17 cellular contexts compared by ENCODE assay signal in genomic region chr4:1764670-1765069, GRCh38. TPM values are rescaled to one million over a fixed set of nuclear protein-coding genes. Genes with fewer than 3 reads are reported as not detected.
DNase-seq lines count a peak whose midpoint lies in the region; ATAC-seq, FAIRE-seq and TF ChIP-seq lines count a peak whose summit lies in the region.
"Had no signal": no experiment of that assay in that cellular context is flagged by ENCODE, and none has a peak within 500 bp of the region (broad histone marks: within the 10 kb centered on the region; RNA-seq: fewer than 3 reads in every experiment).

No MANE protein-coding gene starts in this region.

- H3K4me1 ChIP-seq in SK-N-SH (ENCODE audit: control insufficient read depth in 1 of 2, insufficient read depth in 2 of 2, low read depth in 1 of 2, low read length in 1 of 2) (peaks cover 0 to 12% of the 10 kb centered on the region in 2 experiments; a peak in 1 of 4 replicates), K562 (replicated peaks in 1 of 2; ENCODE audit: control insufficient read depth in 2 of 2, insufficient read depth in 2 of 2, low read length in 2 of 2) (peaks cover 2 to 84% of the 10 kb centered on the region in 2 experiments; a peak in 3 of 5 replicates), mesenchymal stem cell (ENCODE audit: control insufficient read depth, insufficient read depth, low read depth, low read length) (peaks cover 50% of the 10 kb centered on the region), upper lobe of right lung (peaks cover 17% of the 10 kb centered on the region)

- H3K79me2 ChIP-seq in SK-N-SH (ENCODE audit: insufficient read depth) (no peaks in the 10 kb centered on the region), K562 (ENCODE audit: control insufficient read depth, insufficient read depth, low read length) (no peaks in the 10 kb centered on the region)

- H3K27ac ChIP-seq in SK-N-SH (ENCODE audit: low read depth in 2 of 2, low read length in 1 of 2) (no peak overlapping the region), K562 (ENCODE audit: extremely low read depth, low read depth, low read length) (no peak overlapping the region), mesenchymal stem cell (ENCODE audit: low read length, poor library complexity, severe bottlenecking) (no peak overlapping the region), upper lobe of right lung (no peak overlapping the region)
- H3K27ac ChIP-seq: 22Rv1, C4-2B had no signal

- no peaks in the 10 kb centered on the region for H3K9me1 ChIP-seq in K562 (ENCODE audit: control insufficient read depth, insufficient read depth, low read length)

- DNase-seq in SK-N-SH, result peak; percentile 39
- DNase-seq in K562 (ENCODE audit: extremely low read depth in 1 of 4, low spot score in 3 of 4), result no peak
- DNase-seq in mesenchymal stem cell, result no peak
- DNase-seq in upper lobe of right lung, result no peak
- no peak for DNase-seq in SKM-1 (lab: John Stamatoyannopoulos, UW; ENCODE audit: unreplicated experiment)
- DNase-seq: AML-193; Caco-2; CD4-positive, alpha-beta T cell; HCEC 1CT had no signal

- ATAC-seq in SK-N-SH treated with all-trans-retinoic acid at 6 μM for 48 hours (no peak), K562 (no peak), upper lobe of right lung (no peak)

- H3K4me3 ChIP-seq in SK-N-SH (ENCODE audit: low read depth in 2 of 2, low read length in 1 of 2) (no peak overlapping the region), K562 (no peak overlapping the region), mesenchymal stem cell (ENCODE audit: insufficient read depth in 1 of 2, low read depth in 1 of 2, low read length in 2 of 2) (no peak overlapping the region), upper lobe of right lung (no peak overlapping the region)
- H3K4me3 ChIP-seq: A549 had no signal

- H3K4me2 ChIP-seq in SK-N-SH (no peak overlapping the region), K562 (ENCODE audit: insufficient read depth, low read length) (no peak overlapping the region), mesenchymal stem cell (ENCODE audit: low read length, poor library complexity, severe bottlenecking) (no peak overlapping the region)

- no peak overlapping the region for H3K4ac ChIP-seq in mesenchymal stem cell (ENCODE audit: low read depth in 1 of 2, low read length in 2 of 2)

- no peak overlapping the region for H2AK5ac ChIP-seq in mesenchymal stem cell (ENCODE audit: low read length, severe bottlenecking)

- H2BK120ac ChIP-seq in mesenchymal stem cell (ENCODE audit: low read depth, low read length), result no peak overlapping the region

- CTCF ChIA-PET in SK-N-SH (lab: Yijun Ruan, JAX) (interaction anchor here (0.7 to 4.1 kb wide), 5 partner anchors 9 to 20 kb away, joined by 3 to 19 read pairs (median 5); no protein-coding TSS in a partner anchor), K562 (lab: Yijun Ruan, JAX; ENCODE audit: low intra/inter-chr PET ratio) (no interaction called here)

- H3K27me3 ChIP-seq in SK-N-SH (ENCODE audit: insufficient read depth) (no peaks in the 10 kb centered on the region), K562 (ENCODE audit: control insufficient read depth in 2 of 2, insufficient read depth in 2 of 2, low read length in 2 of 2) (no peaks in the 10 kb centered on the region), mesenchymal stem cell (ENCODE audit: control insufficient read depth in 1 of 2, insufficient read depth in 1 of 2, low read length in 2 of 2) (peaks cover under 1 to 40% of the 10 kb centered on the region in 2 experiments), upper lobe of right lung (peaks cover 5% of the 10 kb centered on the region)

- H3K23ac ChIP-seq in mesenchymal stem cell (ENCODE audit: low read length in 2 of 2), result no peak overlapping the region

- H3K9me3 ChIP-seq in SK-N-SH (no peaks in the 10 kb centered on the region), K562 (replicated peaks; ENCODE audit: control insufficient read depth, insufficient read depth, low read depth, low read length) (no peaks in the 10 kb centered on the region), mesenchymal stem cell (ENCODE audit: control insufficient read depth, low read length) (no peaks in the 10 kb centered on the region), upper lobe of right lung (no peaks in the 10 kb centered on the region)
- H3K9me3 ChIP-seq: A549, Caco-2 had no signal

- no peaks in the 10 kb centered on the region for H3F3A ChIP-seq in SK-N-SH (replicated peaks; ENCODE audit: insufficient read depth)

- no peak for TF ChIP-seq POLR2A in K562 (conservative IDR thresholded peaks at IDR 0.05)

- peak overlapping the region; percentile 54 for H4K91ac ChIP-seq in mesenchymal stem cell (ENCODE audit: low read length)

- no peak for FAIRE-seq in K562 (lab: Jason Lieb, UNC)
- FAIRE-seq: A549, D721Med, G401.6, GM12891, GM19239 had no signal

- TF ChIP-seq CTCF in SK-N-SH (IDR thresholded peaks at IDR 0.05), result no peak
- no peak for TF ChIP-seq CTCF in K562 (IDR thresholded peaks at IDR 0.05 in 2 of 3, conservative IDR thresholded peaks at IDR 0.05 in 1 of 3; ENCODE audit: insufficient read depth in 2 of 3, low read depth in 1 of 3, low read length in 3 of 3)
- no peak for TF ChIP-seq CTCF in upper lobe of right lung (IDR thresholded peaks at IDR 0.05)

- no peaks in the 10 kb centered on the region for H3K36me3 ChIP-seq in SK-N-SH (replicated peaks in 1 of 2; ENCODE audit: control insufficient read depth in 1 of 2, insufficient read depth in 2 of 2, low read length in 1 of 2)
- no peaks in the 10 kb centered on the region for H3K36me3 ChIP-seq in K562 (ENCODE audit: control insufficient read depth, insufficient read depth, low read length)
- H3K36me3 ChIP-seq in mesenchymal stem cell (ENCODE audit: control insufficient read depth in 1 of 2, insufficient read depth in 2 of 2, low read depth in 1 of 2, low read length in 2 of 2), result no peaks in the 10 kb centered on the region
- H3K36me3 ChIP-seq in upper lobe of right lung, result no peaks in the 10 kb centered on the region

- POLR2A ChIA-PET in SK-N-SH (lab: Yijun Ruan, JAX), result no interaction called here
- POLR2A ChIA-PET in K562 (lab: Yijun Ruan, JAX), result interaction anchor here (0.6 kb wide), 1 partner anchor 138 kb away, joined by 3 read pairs; no protein-coding TSS in a partner anchor

- WGBS in SK-N-SH (ENCODE audit: low lambda C conversion rate), result 84% methylated on average over 5 of the region's 9 CpGs
- WGBS in K562 (ENCODE audit: insufficient coverage, low coverage, missing lambda C conversion rate), result 92% methylated on average over 3 of the region's 9 CpGs
- 95% methylated on average over 9 of the region's 9 CpGs for WGBS in mesenchymal stem cell

- intact Hi-C loops in K562 (cut with micrococcal nuclease) (no loop called here), upper lobe of right lung (cut with DNase I) (no loop called here)

- no TSS peak for BruUV-seq in K562 (replicated peaks; lab: Mats Ljungman, UMichigan)

- no peak overlapping the region for H3K14ac ChIP-seq in mesenchymal stem cell (ENCODE audit: low read length in 2 of 2)

- H2BK12ac ChIP-seq in mesenchymal stem cell (ENCODE audit: low read length in 2 of 2), result no peak overlapping the region

- no peaks in the 10 kb centered on the region for H3K9me2 ChIP-seq in SK-N-SH

- no peak overlapping the region for H2BK15ac ChIP-seq in mesenchymal stem cell (ENCODE audit: low read depth, poor library complexity, severe bottlenecking)

- H2BK5ac ChIP-seq in mesenchymal stem cell (ENCODE audit: low read depth, low read length, poor library complexity, severe bottlenecking), result no peak overlapping the region

- no peaks in the 10 kb centered on the region for H4K20me1 ChIP-seq in SK-N-SH (ENCODE audit: insufficient read depth)
- 0 out of 2 replicates have a peak, but pooled peaks cover 3% of the 10 kb centered on the region for H4K20me1 ChIP-seq in K562 (replicated peaks; ENCODE audit: control insufficient read depth, insufficient read depth, low read length)

- TF ChIP-seq RAD21 in SK-N-SH (IDR thresholded peaks at IDR 0.05; ENCODE audit: low read length), result no peak
- no peak for TF ChIP-seq RAD21 in K562 (CRISPR knock-in tag; conservative IDR thresholded peaks at IDR 0.05 in 1 of 2, IDR thresholded peaks at IDR 0.05 in 1 of 2)

- in situ Hi-C loops in K562 (cut with MboI), result no loop called here

- H3K18ac ChIP-seq in mesenchymal stem cell (ENCODE audit: low read depth in 1 of 2, low read length in 2 of 2), result no peak overlapping the region

- H3K9ac ChIP-seq in SK-N-SH (no peak overlapping the region), K562 (ENCODE audit: insufficient read depth in 1 of 2, low read depth in 2 of 2, low read length in 2 of 2) (no peak overlapping the region), mesenchymal stem cell (ENCODE audit: low read length) (no peak overlapping the region)

- TF ChIP-seq EP300 in SK-N-SH (IDR thresholded peaks at IDR 0.05; ENCODE audit: borderline replicate concordance in 1 of 2, low read depth in 1 of 2, low read length in 1 of 2) (no peak), K562 (IDR thresholded peaks at IDR 0.05; ENCODE audit: low read length) (no peak)

- no peak overlapping the region for H2AFZ ChIP-seq in SK-N-SH (ENCODE audit: low read depth)
- no peak overlapping the region for H2AFZ ChIP-seq in K562 (ENCODE audit: low read depth, low read length)
- H2AFZ ChIP-seq in mesenchymal stem cell (ENCODE audit: low read depth, low read length), result no peak overlapping the region

- H3K79me1 ChIP-seq in mesenchymal stem cell (replicated peaks; ENCODE audit: low read length, poor library complexity, severe bottlenecking), result no peaks in the 10 kb centered on the region

- H4K8ac ChIP-seq in mesenchymal stem cell (ENCODE audit: low read length), result no peak overlapping the region

RNA-seq across cellular contexts. Expression of gene FGFR3, which starts 28.4 kb away (rescaled TPM):
- polyA plus RNA-seq in SK-N-SH (2012; rRNA removed) (0.62 and 1.1 TPM in 2 replicates), K562 (2011; rRNA removed) (20.4 and 21.7 TPM in 2 replicates), K562 (2014; fragmentation: Illumina TruSeq; extraction: Trizol) (8.4 and 22.9 TPM in 2 replicates), K562 (2014; fragmentation: Nextera tagmentation; extraction: Ambion mirVana) (1 to 10 TPM; 1.2 to 1.7 TPM), K562 (2014; rRNA removed) (48.9 and 51.5 TPM in 2 replicates)
- polyA plus RNA-seq in SK-N-SH (2012; cell fraction: cytosol; rRNA removed), result 0.37 and 0.69 TPM in 2 replicates
- 2.3 and 2.7 TPM in 2 replicates for polyA plus RNA-seq in SK-N-SH (2012; cell fraction: nucleus; rRNA removed)
- 54.4 and 166 TPM in 2 replicates for total RNA-seq in K562 (2011; cell fraction: chromatin; rRNA removed; ENCODE audit: low replicate concordance)
- total RNA-seq in K562 (2011; cell fraction: nucleolus; rRNA removed), result 200 and 208 TPM in 2 replicates
- total RNA-seq in K562 (2011; cell fraction: nucleoplasm; rRNA removed), result 76.8 and 80.7 TPM in 2 replicates
- total RNA-seq in K562 (2014; rRNA removed) (39.9 and 43.8 TPM in 2 replicates), K562 (2014; rRNA removed; fragmentation: Illumina TruSeq; extraction: Trizol) (6.3 and 6.5 TPM in 2 replicates), K562 (2015; rRNA removed; fragmentation: Illumina TruSeq; extraction: Trizol) (12.7 and 14.1 TPM in 2 replicates), K562 (2021) (47.8 and 60.4 TPM in 2 replicates), upper lobe of right lung (32.1 TPM)
- 18.7 and 54.2 TPM in 2 replicates for polyA plus RNA-seq in K562 (2011; cell fraction: cytosol; rRNA removed)
- polyA plus RNA-seq in K562 (2011; cell fraction: nucleus; rRNA removed), result 176 and 334 TPM in 2 replicates
- 15.0 and 22.4 TPM in 2 replicates for polyA plus RNA-seq in K562 (2012)
- polyA minus RNA-seq in K562 (2011; rRNA and poly(A)+ RNA removed), result 3.9 and 9.3 TPM in 2 replicates
- 30.2 and 37.6 TPM in 2 replicates for polyA minus RNA-seq in K562 (2011; cell fraction: cytosol; rRNA and poly(A)+ RNA removed)
- polyA minus RNA-seq in K562 (2011; cell fraction: nucleus; rRNA and poly(A)+ RNA removed), result 59.1 and 74.0 TPM in 2 replicates
- 0.65 TPM for polyA plus RNA-seq in mesenchymal stem cell (2013, experiment 1 of 2)
- polyA plus RNA-seq in mesenchymal stem cell (2013, experiment 2 of 2), result 0.48 TPM

RNA-seq across cellular contexts. Expression of gene TACC3, which starts 43.3 kb away (rescaled TPM):
- polyA plus RNA-seq in SK-N-SH (2012; rRNA removed) (29.2 and 49.5 TPM in 2 replicates), K562 (2011; rRNA removed) (50.3 and 50.8 TPM in 2 replicates), K562 (2014; fragmentation: Illumina TruSeq; extraction: Trizol) (95.2 and 122 TPM in 2 replicates), K562 (2014; fragmentation: Nextera tagmentation; extraction: Ambion mirVana) (1 to 10 TPM; 1.9 to 2.8 TPM), K562 (2014; rRNA removed) (90.1 and 102 TPM in 2 replicates)
- 24.5 and 30.6 TPM in 2 replicates for polyA plus RNA-seq in SK-N-SH (2012; cell fraction: cytosol; rRNA removed)
- 89.9 and 151 TPM in 2 replicates for polyA plus RNA-seq in SK-N-SH (2012; cell fraction: nucleus; rRNA removed)
- total RNA-seq in K562 (2011; cell fraction: chromatin; rRNA removed; ENCODE audit: low replicate concordance), result 114 and 225 TPM in 2 replicates
- 114 and 126 TPM in 2 replicates for total RNA-seq in K562 (2011; cell fraction: nucleolus; rRNA removed)
- 94.5 and 103 TPM in 2 replicates for total RNA-seq in K562 (2011; cell fraction: nucleoplasm; rRNA removed)
- total RNA-seq in K562 (2014; rRNA removed) (66.3 and 80.2 TPM in 2 replicates), K562 (2014; rRNA removed; fragmentation: Illumina TruSeq; extraction: Trizol) (47.1 and 49.7 TPM in 2 replicates), K562 (2015; rRNA removed; fragmentation: Illumina TruSeq; extraction: Trizol) (52.1 and 55.6 TPM in 2 replicates), K562 (2021) (112 and 122 TPM in 2 replicates), upper lobe of right lung (13.3 TPM)
- 45.2 and 61.0 TPM in 2 replicates for polyA plus RNA-seq in K562 (2011; cell fraction: cytosol; rRNA removed)
- 150 and 212 TPM in 2 replicates for polyA plus RNA-seq in K562 (2011; cell fraction: nucleus; rRNA removed)
- 93.9 and 100.0 TPM in 2 replicates for polyA plus RNA-seq in K562 (2012)
- 16.5 and 18.3 TPM in 2 replicates for polyA minus RNA-seq in K562 (2011; rRNA and poly(A)+ RNA removed)
- polyA minus RNA-seq in K562 (2011; cell fraction: cytosol; rRNA and poly(A)+ RNA removed), result 37.4 and 55.6 TPM in 2 replicates
- 40.5 and 49.1 TPM in 2 replicates for polyA minus RNA-seq in K562 (2011; cell fraction: nucleus; rRNA and poly(A)+ RNA removed)
- polyA plus RNA-seq in mesenchymal stem cell (2013, experiment 1 of 2), result 11.9 TPM
- 10.9 TPM for polyA plus RNA-seq in mesenchymal stem cell (2013, experiment 2 of 2)

RNA-seq across cellular contexts. Expression of gene TMEM129, which starts 43.5 kb away (rescaled TPM):
- polyA plus RNA-seq in SK-N-SH (2012; rRNA removed) (36.5 and 43.9 TPM in 2 replicates), K562 (2011; rRNA removed) (17.9 and 28.9 TPM in 2 replicates), K562 (2014; fragmentation: Illumina TruSeq; extraction: Trizol) (18.8 and 24.3 TPM in 2 replicates), K562 (2014; fragmentation: Nextera tagmentation; extraction: Ambion mirVana) (under 1 TPM; 0.34 to 0.53 TPM), K562 (2014; rRNA removed) (42.9 and 47.2 TPM in 2 replicates)
- 16.4 and 29.5 TPM in 2 replicates for polyA plus RNA-seq in SK-N-SH (2012; cell fraction: cytosol; rRNA removed)
- 68.2 and 69.8 TPM in 2 replicates for polyA plus RNA-seq in SK-N-SH (2012; cell fraction: nucleus; rRNA removed)
- total RNA-seq in K562 (2011; cell fraction: chromatin; rRNA removed; ENCODE audit: low replicate concordance), result 25.4 and 79.9 TPM in 2 replicates
- 85.2 and 91.1 TPM in 2 replicates for total RNA-seq in K562 (2011; cell fraction: nucleolus; rRNA removed)
- 51.7 and 55.1 TPM in 2 replicates for total RNA-seq in K562 (2011; cell fraction: nucleoplasm; rRNA removed)
- total RNA-seq in K562 (2014; rRNA removed) (34.3 and 44.0 TPM in 2 replicates), K562 (2014; rRNA removed; fragmentation: Illumina TruSeq; extraction: Trizol) (5.8 and 7.8 TPM in 2 replicates), K562 (2015; rRNA removed; fragmentation: Illumina TruSeq; extraction: Trizol) (18.4 and 20.4 TPM in 2 replicates), K562 (2021) (40.0 and 40.3 TPM in 2 replicates), upper lobe of right lung (33.2 TPM)
- polyA plus RNA-seq in K562 (2011; cell fraction: cytosol; rRNA removed), result 37.3 and 93.7 TPM in 2 replicates
- polyA plus RNA-seq in K562 (2011; cell fraction: nucleus; rRNA removed), result 100 and 135 TPM in 2 replicates
- 23.2 and 37.4 TPM in 2 replicates for polyA plus RNA-seq in K562 (2012)
- 5.4 and 10.2 TPM in 2 replicates for polyA minus RNA-seq in K562 (2011; rRNA and poly(A)+ RNA removed)
- 23.7 and 31.6 TPM in 2 replicates for polyA minus RNA-seq in K562 (2011; cell fraction: cytosol; rRNA and poly(A)+ RNA removed)
- 19.1 and 20.1 TPM in 2 replicates for polyA minus RNA-seq in K562 (2011; cell fraction: nucleus; rRNA and poly(A)+ RNA removed)
- polyA plus RNA-seq in mesenchymal stem cell (2013, experiment 1 of 2), result 22.0 TPM
- 22.8 TPM for polyA plus RNA-seq in mesenchymal stem cell (2013, experiment 2 of 2)

RNA-seq across cellular contexts. Expression of gene SLBP, which starts 52.6 kb away (rescaled TPM):
- polyA plus RNA-seq in SK-N-SH (2012; rRNA removed) (51.5 and 64.3 TPM in 2 replicates), K562 (2011; rRNA removed) (121 and 191 TPM in 2 replicates), K562 (2014; fragmentation: Illumina TruSeq; extraction: Trizol) (171 and 214 TPM in 2 replicates), K562 (2014; fragmentation: Nextera tagmentation; extraction: Ambion mirVana) (10 to 100 TPM; 49.4 to 81.8 TPM), K562 (2014; rRNA removed) (157 and 162 TPM in 2 replicates)
- polyA plus RNA-seq in SK-N-SH (2012; cell fraction: cytosol; rRNA removed), result 69.5 and 78.4 TPM in 2 replicates
- polyA plus RNA-seq in SK-N-SH (2012; cell fraction: nucleus; rRNA removed), result 30.8 and 40.1 TPM in 2 replicates
- 30.7 and 52.5 TPM in 2 replicates for total RNA-seq in K562 (2011; cell fraction: chromatin; rRNA removed; ENCODE audit: low replicate concordance)
- 27.1 and 28.9 TPM in 2 replicates for total RNA-seq in K562 (2011; cell fraction: nucleolus; rRNA removed)
- 42.8 and 65.1 TPM in 2 replicates for total RNA-seq in K562 (2011; cell fraction: nucleoplasm; rRNA removed)
- total RNA-seq in K562 (2014; rRNA removed) (185 and 221 TPM in 2 replicates), K562 (2014; rRNA removed; fragmentation: Illumina TruSeq; extraction: Trizol) (161 and 175 TPM in 2 replicates), K562 (2015; rRNA removed; fragmentation: Illumina TruSeq; extraction: Trizol) (148 and 164 TPM in 2 replicates), K562 (2021) (123 and 128 TPM in 2 replicates), upper lobe of right lung (32.8 TPM)
- polyA plus RNA-seq in K562 (2011; cell fraction: cytosol; rRNA removed), result 86.2 and 92.0 TPM in 2 replicates
- polyA plus RNA-seq in K562 (2011; cell fraction: nucleus; rRNA removed), result 39.9 and 51.3 TPM in 2 replicates
- 91.7 and 104 TPM in 2 replicates for polyA plus RNA-seq in K562 (2012)
- 103 and 121 TPM in 2 replicates for polyA minus RNA-seq in K562 (2011; rRNA and poly(A)+ RNA removed)
- 51.2 and 63.8 TPM in 2 replicates for polyA minus RNA-seq in K562 (2011; cell fraction: cytosol; rRNA and poly(A)+ RNA removed)
- 14.9 and 23.8 TPM in 2 replicates for polyA minus RNA-seq in K562 (2011; cell fraction: nucleus; rRNA and poly(A)+ RNA removed)
- 45.8 TPM for polyA plus RNA-seq in mesenchymal stem cell (2013, experiment 1 of 2)
- 48.7 TPM for polyA plus RNA-seq in mesenchymal stem cell (2013, experiment 2 of 2)
